ENCODE assay signal across 8 cellular contexts in the genomic region with DNA sequence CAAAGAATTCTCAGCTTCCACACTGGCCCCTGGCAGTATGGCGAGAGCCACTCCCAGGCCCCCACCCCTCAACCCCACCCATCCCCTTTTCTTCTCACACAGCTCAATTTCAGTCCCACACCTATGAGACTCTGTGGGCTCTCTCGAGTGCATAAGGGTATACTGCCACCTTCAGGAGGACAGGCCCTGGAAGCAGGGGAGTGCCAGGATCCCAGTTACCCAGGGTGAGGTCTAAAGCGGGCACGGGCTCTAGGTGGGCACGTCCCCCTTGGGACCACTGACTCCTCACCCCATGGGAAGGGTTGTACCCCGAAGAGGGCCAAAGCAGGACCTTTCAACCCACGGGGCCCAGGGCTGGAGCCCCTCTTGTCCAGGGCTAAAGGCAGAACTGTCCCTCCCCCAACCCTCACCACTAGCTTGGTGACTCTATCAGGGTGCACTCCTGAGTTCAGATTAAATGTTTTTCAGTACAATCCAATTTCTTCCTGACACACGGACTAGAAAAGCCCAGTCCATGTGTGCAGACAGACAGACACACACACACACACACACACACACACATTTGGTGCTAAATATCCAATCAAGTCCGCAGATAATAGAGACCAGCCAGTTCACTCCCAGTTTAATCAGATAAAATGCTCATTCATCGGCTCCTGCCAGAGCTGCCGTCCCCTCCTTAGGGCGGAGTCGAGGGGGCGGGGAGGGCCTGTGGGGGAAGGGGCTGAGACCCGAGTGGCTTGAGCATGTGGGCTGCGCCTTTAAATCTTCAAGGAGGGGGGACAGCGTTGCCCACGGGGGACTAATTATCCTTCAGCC. TPM values are rescaled to one million over a fixed set of nuclear protein-coding genes. Genes with fewer than 3 reads are reported as not detected.
DNase-seq lines count a peak whose midpoint lies in the region; ATAC-seq, FAIRE-seq and TF ChIP-seq lines count a peak whose summit lies in the region.

No MANE protein-coding gene starts in this region.

- H3K27me3 ChIP-seq in ovary: no peaks in the 10 kb centered on the region

- no peak overlapping the region for H3K4me3 ChIP-seq in AG09309 (ENCODE audit: control insufficient read depth, low read depth, low read length)
- no peak overlapping the region for H3K4me3 ChIP-seq in ovary

- H3K4me1 Mint-ChIP-seq in activated CD4-positive, alpha-beta memory T cell treated with anti-CD3 and anti-CD28 coated beads for 36 hours (ENCODE audit: low read depth): no peaks in the 10 kb centered on the region

- WGBS in ovary, 3 donors: 4 to 8% (median 8%) methylated on average over 18 of the region's 18 CpGs

- DNase-seq in AG09309 (ENCODE audit: low read depth) (peak; percentile 17), GM13977 (ENCODE audit: low spot score) (peak; percentile 84), NCI-H2107 treated with DMSO at 0.1 percent for 48 hours (lab: John Stamatoyannopoulos, UW; ENCODE audit: unreplicated experiment) (peak; percentile 56), frontal cortex (ENCODE audit: low spot score in 2 of 2) (peak; percentile 50 to 76), ovary (peak; percentile 57 to 73 (median 70)), posterior vena cava (ENCODE audit: low spot score) (no peak)
- peak; percentile 49 for DNase-seq in activated CD4-positive, alpha-beta memory T cell treated with anti-CD3 and anti-CD28 coated beads for 36 hours

- TF ChIP-seq POLR2A in ovary (IDR thresholded peaks at IDR 0.05): no peak

- H3K36me3 ChIP-seq in ovary: no peaks in the 10 kb centered on the region

- H3K36me3 Mint-ChIP-seq in activated CD4-positive, alpha-beta memory T cell treated with anti-CD3 and anti-CD28 coated beads for 36 hours: no peaks in the 10 kb centered on the region

- H3K27me3 Mint-ChIP-seq in activated CD4-positive, alpha-beta memory T cell treated with anti-CD3 and anti-CD28 coated beads for 36 hours: peaks cover 26% of the 10 kb centered on the region

- TF ChIP-seq CTCF in AG09309 (IDR thresholded peaks at IDR 0.05; ENCODE audit: control insufficient read depth, insufficient read depth, low read depth, low read length, missing control alignments): peak; percentile 94
- TF ChIP-seq CTCF in GM13977 (IDR thresholded peaks at IDR 0.05; ENCODE audit: extremely low read depth, insufficient read depth, missing control alignments): peak; percentile 79
- peak; percentile 36 to 56 (median 54) for TF ChIP-seq CTCF in ovary (IDR thresholded peaks at IDR 0.05)

- CTCF ChIA-PET in activated CD4-positive, alpha-beta memory T cell treated with anti-CD3 and anti-CD28 coated beads for 36 hours (lab: Charles Lee): interaction anchor here (0.5 to 2.1 kb wide), 16 partner anchors 10 to 1836 kb away, joined by 3 to 10 read pairs (median 4); no protein-coding TSS in a partner anchor

- ATAC-seq in HG02884 (IDR thresholded peaks at IDR 0.05; ENCODE audit: unreplicated experiment): no peak

- H3K9me3 ChIP-seq in ovary: no peaks in the 10 kb centered on the region

- no peak overlapping the region for H3K4me3 Mint-ChIP-seq in activated CD4-positive, alpha-beta memory T cell treated with anti-CD3 and anti-CD28 coated beads for 36 hours

- TF ChIP-seq EP300 in ovary (IDR thresholded peaks at IDR 0.05): no peak

- FAIRE-seq in frontal cortex (lab: Jason Lieb, UNC): no peak

- intact Hi-C loops in activated CD4-positive, alpha-beta memory T cell treated with anti-CD3 and anti-CD28 coated beads for 36 hours (cut with micrococcal nuclease): loop anchor here (5.0 to 10.0 kb wide), 2 partner anchors 336 to 967 kb away; no protein-coding TSS in a partner anchor
- intact Hi-C loops in ovary (cut with DNase I): loop anchor here (2.0 to 10.0 kb wide), 4 partner anchors 181 to 353 kb away; no protein-coding TSS in a partner anchor
- intact Hi-C loops in posterior vena cava (cut with DNase I): loop anchor here in 1 of 2 donors (5.0 kb wide), 1 partner anchor 181 kb away; no protein-coding TSS in a partner anchor

- in situ Hi-C loops in GM13977 (cut with MboI; ENCODE audit: low pct_unique_long_range_greater_than_20kb, low sequenced_read_pairs, unreplicated experiment): loop anchor here (5.0 kb wide), 1 partner anchor 176 kb away; the partner anchor contains the start of gene ISLR2

- no peak overlapping the region for H3K27ac ChIP-seq in ovary

- H3K27ac Mint-ChIP-seq in activated CD4-positive, alpha-beta memory T cell treated with anti-CD3 and anti-CD28 coated beads for 36 hours: no peak overlapping the region

- POLR2A ChIA-PET in activated CD4-positive, alpha-beta memory T cell treated with anti-CD3 and anti-CD28 coated beads for 36 hours (lab: Charles Lee): no interaction called here

- H3K9me3 Mint-ChIP-seq in activated CD4-positive, alpha-beta memory T cell treated with anti-CD3 and anti-CD28 coated beads for 36 hours: no peaks in the 10 kb centered on the region

- no peaks in the 10 kb centered on the region for H3K4me1 ChIP-seq in ovary (ENCODE audit: insufficient read depth)

RNA-seq across cellular contexts. Expression of gene CYP11A1, which starts 59.4 kb away (rescaled TPM):
- total RNA-seq in activated CD4-positive, alpha-beta memory T cell treated with anti-CD3 and anti-CD28 coated beads for 36 hours: under 1 TPM in 1 of 2 experiments, not detected in 1; 0.29 TPM
- not detected for total RNA-seq in frontal cortex
- total RNA-seq in ovary: 10 to 100 TPM; 19.9 to 61.3 (median 32.3) TPM
- polyA plus RNA-seq in ovary: 1,000 to 10,000 TPM in 1 of 2 donors, 10 to 100 TPM in 1; 30.1 to 1,902 TPM
- total RNA-seq in posterior vena cava: 1 to 10 TPM in 1 of 2 donors, under 1 TPM in 1; 0.71 to 1.2 TPM

Comparison
In these comparisons a context has a peak if more than half of its experiments do, and no peak if none do; other contexts are left out.
1. RNA of gene CYP11A1, which starts 59.4 kb away (total RNA-seq): 19.9 to 61.3 TPM in ovary; 0.71 to 1.2 TPM in posterior vena cava, 0.29 TPM in activated CD4-positive, alpha-beta memory T cell treated with anti-CD3 and anti-CD28 coated beads for 36 hours and not detected in frontal cortex (single experiment); every median in the first group is over 4 times any median in the second.
2. Peak in every context shown above with its lines, with median percentiles within 50 percentile points of each other: CTCF ChIP-seq.